Comparison of ENCODE assay signal across 8 cellular contexts in the genomic region with DNA sequence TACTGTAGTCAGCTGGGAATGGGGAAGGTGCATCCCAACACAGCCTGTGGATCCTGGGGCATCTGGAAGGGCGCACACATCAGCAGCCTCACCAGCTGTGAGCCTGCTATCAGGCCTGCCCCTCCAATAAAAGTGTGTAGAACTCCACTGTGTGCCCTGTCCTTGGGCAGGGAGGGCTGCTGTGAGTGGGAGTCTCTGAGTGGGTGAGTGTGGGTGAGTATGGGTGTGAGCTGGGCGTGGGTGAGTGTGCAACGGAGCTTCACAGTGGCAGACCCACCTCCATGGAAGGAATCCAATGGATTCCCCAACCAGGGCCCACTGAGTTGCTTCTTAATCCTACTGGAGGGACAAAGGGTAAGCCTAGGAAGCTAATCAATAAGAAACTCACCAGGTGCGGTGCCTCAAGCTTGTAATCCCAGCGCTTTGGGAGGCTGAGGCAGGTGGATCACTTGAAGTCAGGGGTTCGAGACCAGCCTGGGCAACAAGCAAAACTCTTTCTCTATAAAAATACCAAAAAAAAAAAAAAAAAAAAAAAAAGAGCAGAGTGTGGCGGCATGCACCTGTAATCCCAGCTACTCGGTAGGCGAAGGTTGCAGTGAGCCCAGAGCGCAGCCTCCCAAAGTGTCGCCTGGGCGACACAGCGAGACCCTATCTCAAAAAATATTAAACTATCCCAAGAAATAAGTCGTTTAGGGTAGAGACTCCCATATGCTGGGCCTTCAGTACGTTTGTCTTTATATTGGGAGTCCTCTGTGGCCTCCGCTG. TPM values are rescaled to one million over a fixed set of nuclear protein-coding genes. Genes with fewer than 3 reads are reported as not detected.
DNase-seq lines count a peak whose midpoint lies in the region; ATAC-seq and TF ChIP-seq lines count a peak whose summit lies in the region.

No MANE protein-coding gene starts in this region.

- TF ChIP-seq CTCF in right lobe of liver (IDR thresholded peaks at IDR 0.05) (no peak), suprapubic skin (IDR thresholded peaks at IDR 0.05) (no peak)

- intact Hi-C loops in activated CD4-positive, alpha-beta T cell treated with anti-CD3 and anti-CD28 coated beads, Interleukin-2, amount 10 ng/mL, durations not matched to agents 24 days and 14 days (cut with micrococcal nuclease) = loop anchor here (1.0 kb wide), 3 partner anchors 19 to 68 kb away; partner anchors contain the start of genes PRC1, UNC45A and VPS33B
- intact Hi-C loops in right lobe of liver (cut with DNase I) = loop anchor here in 1 of 2 donors (10.0 kb wide), 1 partner anchor 81 kb away; no protein-coding TSS in a partner anchor

- peaks cover 11% of the 10 kb centered on the region for H3K4me1 Mint-ChIP-seq in activated CD4-positive, alpha-beta T cell treated with anti-CD3 and anti-CD28 coated beads, Interleukin-2, amount 10 ng/mL, durations not matched to agents 24 days and 14 days
- peaks cover 3% of the 10 kb centered on the region for H3K4me1 Mint-ChIP-seq in activated naive CD8-positive, alpha-beta T cell treated with anti-CD3 and anti-CD28 coated beads for 36 hours

- H3K27ac Mint-ChIP-seq in activated CD4-positive, alpha-beta T cell treated with anti-CD3 and anti-CD28 coated beads, Interleukin-2, amount 10 ng/mL, durations not matched to agents 24 days and 14 days = peak overlapping the region; percentile 98
- peak overlapping the region; percentile 95 for H3K27ac Mint-ChIP-seq in activated naive CD8-positive, alpha-beta T cell treated with anti-CD3 and anti-CD28 coated beads for 36 hours

- no peaks in the 10 kb centered on the region for H3K27me3 ChIP-seq in right lobe of liver
- H3K27me3 ChIP-seq in suprapubic skin = no peaks in the 10 kb centered on the region

- no peak for ATAC-seq in right lobe of liver
- no peak for ATAC-seq in HG03342 (IDR thresholded peaks at IDR 0.05; ENCODE audit: unreplicated experiment)
- ATAC-seq in GM18870 (IDR thresholded peaks at IDR 0.05; ENCODE audit: unreplicated experiment) = no peak

- H3K9me3 ChIP-seq in right lobe of liver = no peaks in the 10 kb centered on the region
- no peaks in the 10 kb centered on the region for H3K9me3 ChIP-seq in suprapubic skin

- peaks cover 36% of the 10 kb centered on the region for H3K36me3 Mint-ChIP-seq in activated CD4-positive, alpha-beta T cell treated with anti-CD3 and anti-CD28 coated beads, Interleukin-2, amount 10 ng/mL, durations not matched to agents 24 days and 14 days (ENCODE audit: low read depth)
- peaks cover 28% of the 10 kb centered on the region for H3K36me3 Mint-ChIP-seq in activated naive CD8-positive, alpha-beta T cell treated with anti-CD3 and anti-CD28 coated beads for 36 hours

- peak overlapping the region in 2 of 3 donors; percentile 57 to 69 for H3K4me3 ChIP-seq in right lobe of liver
- H3K4me3 ChIP-seq in suprapubic skin = peak overlapping the region; percentile 72

- H3K4me1 ChIP-seq in right lobe of liver (peaks cover 0 to 16% (median 6%) of the 10 kb centered on the region in 4 donors), suprapubic skin (peaks cover 32% of the 10 kb centered on the region)

- H3K27me3 Mint-ChIP-seq in activated CD4-positive, alpha-beta T cell treated with anti-CD3 and anti-CD28 coated beads, Interleukin-2, amount 10 ng/mL, durations not matched to agents 24 days and 14 days = no peaks in the 10 kb centered on the region
- H3K27me3 Mint-ChIP-seq in activated naive CD8-positive, alpha-beta T cell treated with anti-CD3 and anti-CD28 coated beads for 36 hours = no peaks in the 10 kb centered on the region

- no peaks in the 10 kb centered on the region for H3K9me3 Mint-ChIP-seq in activated CD4-positive, alpha-beta T cell treated with anti-CD3 and anti-CD28 coated beads, Interleukin-2, amount 10 ng/mL, durations not matched to agents 24 days and 14 days
- no peaks in the 10 kb centered on the region for H3K9me3 Mint-ChIP-seq in activated naive CD8-positive, alpha-beta T cell treated with anti-CD3 and anti-CD28 coated beads for 36 hours

- H3K36me3 ChIP-seq in right lobe of liver (peaks cover 0 to 35% (median 5%) of the 10 kb centered on the region in 4 donors), suprapubic skin (peaks cover 45% of the 10 kb centered on the region)

- TF ChIP-seq EP300 in suprapubic skin (IDR thresholded peaks at IDR 0.05) = no peak

- H3K27ac ChIP-seq in right lobe of liver (no peak overlapping the region), suprapubic skin (peak overlapping the region; percentile 93)

- TF ChIP-seq POLR2A in right lobe of liver (IDR thresholded peaks at IDR 0.05) (no peak), suprapubic skin (IDR thresholded peaks at IDR 0.05) (no peak)

- H3K4me3 Mint-ChIP-seq in activated CD4-positive, alpha-beta T cell treated with anti-CD3 and anti-CD28 coated beads, Interleukin-2, amount 10 ng/mL, durations not matched to agents 24 days and 14 days = peak overlapping the region; percentile 92
- peak overlapping the region; percentile 84 for H3K4me3 Mint-ChIP-seq in activated naive CD8-positive, alpha-beta T cell treated with anti-CD3 and anti-CD28 coated beads for 36 hours

- no peak for DNase-seq in activated CD4-positive, alpha-beta T cell treated with anti-CD3 and anti-CD28 coated beads, Interleukin-2, amount 10 ng/mL, durations not matched to agents 24 days and 14 days
- DNase-seq in activated CD4-positive, alpha-beta T cell treated with anti-CD3 and anti-CD28 coated beads, Interleukin-2, amount 50 U/mL, for 1 hour = no peak
- no peak for DNase-seq in activated naive CD8-positive, alpha-beta T cell treated with anti-CD3 and anti-CD28 coated beads for 36 hours
- DNase-seq in right lobe of liver = peak in 1 of 3 donors; percentile 46
- no peak for DNase-seq in suprapubic skin (ENCODE audit: low spot score in 2 of 2)
- no peak for DNase-seq in central memory CD4-positive, alpha-beta T cell

- 60% methylated on average over 2 of the region's 16 CpGs for WGBS in right lobe of liver (ENCODE audit: insufficient coverage, low coverage, low lambda C conversion rate, missing lambda C conversion rate)
- 66% methylated on average over 15 of the region's 16 CpGs for WGBS in suprapubic skin

RNA-seq across cellular contexts. Expression of gene RCCD1, which starts 0.6 kb away (rescaled TPM):
- 28.0 and 32.3 TPM in 2 replicates for total RNA-seq in activated CD4-positive, alpha-beta T cell treated with anti-CD3 and anti-CD28 coated beads, Interleukin-2, amount 10 ng/mL, durations not matched to agents 24 days and 14 days
- total RNA-seq in activated naive CD8-positive, alpha-beta T cell treated with anti-CD3 and anti-CD28 coated beads for 36 hours = 10 to 100 TPM; 23.3 to 23.6 TPM
- total RNA-seq in right lobe of liver (1 to 10 TPM; 4.8 to 7.9 (median 6.6) TPM), suprapubic skin (10 to 100 TPM; 12.9 to 25.4 (median 17.9) TPM)

RNA-seq across cellular contexts. Expression of gene UNC45A, which starts 19.0 kb away (rescaled TPM):
- total RNA-seq in activated CD4-positive, alpha-beta T cell treated with anti-CD3 and anti-CD28 coated beads, Interleukin-2, amount 10 ng/mL, durations not matched to agents 24 days and 14 days = 66.9 and 67.0 TPM in 2 replicates
- 10 to 100 TPM; 62.7 to 65.5 TPM for total RNA-seq in activated naive CD8-positive, alpha-beta T cell treated with anti-CD3 and anti-CD28 coated beads for 36 hours
- total RNA-seq in right lobe of liver (10 to 100 TPM; 13.3 to 33.0 (median 25.4) TPM), suprapubic skin (10 to 100 TPM; 52.4 to 94.5 (median 67.8) TPM)

RNA-seq across cellular contexts. Expression of gene HDDC3, which starts 21.8 kb away (rescaled TPM):
- 36.3 and 39.9 TPM in 2 replicates for total RNA-seq in activated CD4-positive, alpha-beta T cell treated with anti-CD3 and anti-CD28 coated beads, Interleukin-2, amount 10 ng/mL, durations not matched to agents 24 days and 14 days
- 10 to 100 TPM; 38.4 to 44.3 TPM for total RNA-seq in activated naive CD8-positive, alpha-beta T cell treated with anti-CD3 and anti-CD28 coated beads for 36 hours
- total RNA-seq in right lobe of liver (10 to 100 TPM in 4 of 6 experiments, 1 to 10 TPM in 2; 8.8 to 17.6 (median 11.5) TPM), suprapubic skin (100 to 1,000 TPM in 1 of 4 donors, 10 to 100 TPM in 3; 13.5 to 119 (median 17.0) TPM)

RNA-seq across cellular contexts. Expression of gene PRC1, which starts 40.2 kb away (rescaled TPM):
- 85.0 and 86.2 TPM in 2 replicates for total RNA-seq in activated CD4-positive, alpha-beta T cell treated with anti-CD3 and anti-CD28 coated beads, Interleukin-2, amount 10 ng/mL, durations not matched to agents 24 days and 14 days
- total RNA-seq in activated naive CD8-positive, alpha-beta T cell treated with anti-CD3 and anti-CD28 coated beads for 36 hours = 10 to 100 TPM; 89.2 to 90.3 TPM
- total RNA-seq in right lobe of liver (1 to 10 TPM; 1.2 to 8.8 (median 4.3) TPM), suprapubic skin (10 to 100 TPM; 17.6 to 41.2 (median 34.6) TPM)

RNA-seq across cellular contexts. Expression of gene MAN2A2, which starts 51.0 kb away (rescaled TPM):
- 196 and 206 TPM in 2 replicates for total RNA-seq in activated CD4-positive, alpha-beta T cell treated with anti-CD3 and anti-CD28 coated beads, Interleukin-2, amount 10 ng/mL, durations not matched to agents 24 days and 14 days
- total RNA-seq in activated naive CD8-positive, alpha-beta T cell treated with anti-CD3 and anti-CD28 coated beads for 36 hours = 10 to 100 TPM; 69.1 to 74.1 TPM
- total RNA-seq in right lobe of liver (10 to 100 TPM; 41.4 to 91.6 (median 59.8) TPM), suprapubic skin (10 to 100 TPM; 51.3 to 91.9 (median 62.2) TPM)
